Comparison of ENCODE assay signal across 7 cellular contexts in genomic region chr3:27713435-27713880, GRCh38. TPM values are rescaled to one million over a fixed set of nuclear protein-coding genes. Genes with fewer than 3 reads are reported as not detected.
DNase-seq lines count a peak whose midpoint lies in the region; ATAC-seq and TF ChIP-seq lines count a peak whose summit lies in the region.

No MANE protein-coding gene starts in this region.

- H3K4me3 ChIP-seq in brain microvascular endothelial cell (ENCODE audit: low read depth, low read length) (peak overlapping the region; percentile 58), lower leg skin (ENCODE audit: low read depth, poor library complexity, severe bottlenecking) (peak overlapping the region; percentile 37)

- H3K27ac ChIP-seq in brain microvascular endothelial cell: no peak overlapping the region

- no peaks in the 10 kb centered on the region for H3K36me3 ChIP-seq in brain microvascular endothelial cell (replicated peaks)

- H3K27me3 ChIP-seq in brain microvascular endothelial cell (replicated peaks): peaks cover 65% of the 10 kb centered on the region

- 0 to 1% methylated on average over 19 of the region's 19 CpGs for WGBS in lower leg skin, 2 donors

- ATAC-seq in GM21360 (IDR thresholded peaks at IDR 0.05; ENCODE audit: unreplicated experiment): no peak

- DNase-seq in HuH-7 (ENCODE audit: low spot score): peak; percentile 66
- no peak for DNase-seq in brain microvascular endothelial cell
- DNase-seq in lower leg skin (ENCODE audit: low spot score in 2 of 2): no peak
- DNase-seq in superior temporal gyrus (ENCODE audit: extremely low spot score): peak; percentile 11
- no peak for DNase-seq in mucosa of gallbladder (ENCODE audit: low spot score)
- DNase-seq in middle frontal gyrus (ENCODE audit: extremely low spot score, low spot score): no peak

- TF ChIP-seq POLR2A in lower leg skin (IDR thresholded peaks at IDR 0.05): no peak

- in situ Hi-C loops in brain microvascular endothelial cell (cut with HindIII; ENCODE audit: low pct_ligation_motif_present, low sequenced_read_pairs): no loop called here

- TF ChIP-seq CTCF in brain microvascular endothelial cell (IDR thresholded peaks at IDR 0.05; ENCODE audit: low read depth, low read length, missing control alignments) (no peak), lower leg skin (IDR thresholded peaks at IDR 0.05) (no peak)

- intact Hi-C loops in lower leg skin (cut with DNase I; ENCODE audit: low total_unique reads): no loop called here

RNA-seq across cellular contexts. Expression of gene EOMES, which starts 8.7 kb away (rescaled TPM):
- under 1 TPM in 1 of 4 donors, not detected in 3; 0.13 TPM for total RNA-seq in lower leg skin
- 0.58 TPM for total RNA-seq in mucosa of gallbladder

Comparison
In these comparisons a context has a peak if more than half of its experiments do, and no peak if none do; other contexts are left out.
1. DNase-seq: peak in HuH-7 (single experiment) and superior temporal gyrus (single experiment); none in brain microvascular endothelial cell (single experiment), lower leg skin (0 of 2), mucosa of gallbladder (single experiment) and middle frontal gyrus (single experiment).